Comparison of ENCODE assay signal across 8 cellular contexts in the genomic region with DNA sequence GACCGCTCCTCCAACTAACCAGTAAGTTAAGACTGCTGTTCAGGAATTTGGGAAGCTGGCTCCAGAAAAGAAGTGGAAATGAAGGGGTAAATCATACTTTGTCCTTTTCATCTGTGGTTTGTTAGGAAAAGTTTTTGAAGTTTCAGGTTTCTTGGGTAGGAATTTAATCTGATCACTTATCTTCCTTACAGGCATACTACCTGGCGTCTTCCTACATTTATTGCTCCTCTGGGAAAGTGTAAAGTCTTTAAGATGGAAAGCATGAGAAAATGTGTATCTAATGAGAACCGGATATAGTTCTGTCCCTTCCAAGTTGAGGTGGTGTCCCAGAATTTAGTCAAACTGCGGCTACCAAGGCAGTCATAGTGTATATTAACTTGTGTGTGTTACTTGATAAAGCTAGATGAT. TPM values are rescaled to one million over a fixed set of nuclear protein-coding genes. Genes with fewer than 3 reads are reported as not detected.
DNase-seq lines count a peak whose midpoint lies in the region; ATAC-seq and TF ChIP-seq lines count a peak whose summit lies in the region.

No MANE protein-coding gene starts in this region.

- H3K36me3 ChIP-seq in SK-N-MC (ENCODE audit: insufficient read depth, low read length) = no peaks in the 10 kb centered on the region; the same call in 1 of the 2 replicates
- no peaks in the 10 kb centered on the region for H3K36me3 ChIP-seq in rectal smooth muscle tissue (ENCODE audit: control insufficient read depth, insufficient read depth, low read length)

- H3K4me3 ChIP-seq in GM08714 (ENCODE audit: low read length) (peak overlapping the region; percentile 75), SK-N-MC (peak overlapping the region; percentile 88), fibroblast of the aortic adventitia (ENCODE audit: low read depth, low read length) (peak overlapping the region; percentile 96), rectal smooth muscle tissue (ENCODE audit: low read length) (peak overlapping the region; percentile 87)

- TF ChIP-seq CTCF in fibroblast of the aortic adventitia (IDR thresholded peaks at IDR 0.05; ENCODE audit: insufficient read depth, low read length) = no peak

- H3K9ac ChIP-seq in SK-N-MC (ENCODE audit: insufficient read length) (peak overlapping the region; percentile 77), rectal smooth muscle tissue (ENCODE audit: low read length) (peak overlapping the region; percentile 74)

- H3K27me3 ChIP-seq in rectal smooth muscle tissue (ENCODE audit: control insufficient read depth, insufficient read depth, low read length) = no peaks in the 10 kb centered on the region

- no peaks in the 10 kb centered on the region for H3K9me3 ChIP-seq in SK-N-MC (ENCODE audit: low read depth, low read length)

- intact Hi-C loops in posterior vena cava (cut with DNase I) = no loop called here

- DNase-seq in SK-N-MC (ENCODE audit: low read depth, low spot score) (no peak), fibroblast of the aortic adventitia (ENCODE audit: low read depth) (peak; percentile 11), posterior vena cava (ENCODE audit: low spot score) (no peak)
- no peak for DNase-seq in central memory CD4-positive, alpha-beta T cell
- no peak for DNase-seq in activated CD4-positive, alpha-beta T cell treated with anti-CD3 and anti-CD28 coated beads, Interleukin-2, amount 50 U/mL, for 48 hours

- H3K27ac ChIP-seq in SK-N-MC (no peak overlapping the region), rectal smooth muscle tissue (ENCODE audit: low read depth, low read length) (no peak overlapping the region)

- no peak for ATAC-seq in GM19035 (IDR thresholded peaks at IDR 0.05; ENCODE audit: unreplicated experiment)

- H3K4me1 ChIP-seq in rectal smooth muscle tissue (ENCODE audit: control insufficient read depth, insufficient read depth, low read length) = peaks cover 10% of the 10 kb centered on the region

RNA-seq across cellular contexts. Expression of a gene that starts 1.3 kb away (rescaled TPM):
- 31.0 and 46.2 TPM in 2 replicates for total RNA-seq in fibroblast of the aortic adventitia (ENCODE audit: low replicate concordance)
- total RNA-seq in posterior vena cava = 10 to 100 TPM; 22.6 to 23.0 TPM
